In the genomic region with DNA sequence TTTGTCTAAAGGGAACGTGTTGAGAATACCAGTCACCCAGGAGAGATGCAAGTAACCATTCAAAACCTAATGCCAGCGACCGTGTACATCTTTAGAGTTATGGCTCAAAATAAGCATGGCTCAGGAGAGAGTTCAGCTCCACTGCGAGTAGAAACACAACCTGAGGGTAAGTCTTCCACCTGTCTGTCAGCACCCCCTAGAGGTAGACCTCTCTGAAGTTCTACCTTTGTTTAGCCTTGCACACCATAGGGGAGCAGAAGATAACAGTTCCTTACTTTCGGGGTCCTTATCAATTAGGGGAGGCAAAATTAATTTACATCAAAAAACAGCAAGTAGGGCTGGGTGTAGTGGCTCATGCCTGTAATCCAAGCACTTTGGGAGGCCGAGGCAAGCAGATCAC, we compare ENCODE assay signal across 11 cellular contexts.
DNase-seq lines count a peak whose midpoint lies in the region; ATAC-seq and TF ChIP-seq lines count a peak whose summit lies in the region.
"Had no signal": no experiment of that assay in that cellular context is flagged by ENCODE, and none has a peak within 500 bp of the region (broad histone marks: within the 10 kb centered on the region; RNA-seq: fewer than 3 reads in every experiment).

No MANE protein-coding gene starts in this region.

- H3K4me1 Mint-ChIP-seq in activated CD8-positive, alpha-beta memory T cell treated with anti-CD3 and anti-CD28 coated beads, Interleukin-2, amount 10 ng/mL, durations not matched to agents 7 days and 5 days: peaks cover 8% of the 10 kb centered on the region

- H3K36me3 Mint-ChIP-seq in activated CD8-positive, alpha-beta memory T cell treated with anti-CD3 and anti-CD28 coated beads, Interleukin-2, amount 10 ng/mL, durations not matched to agents 7 days and 5 days: no peaks in the 10 kb centered on the region

- no peaks in the 10 kb centered on the region for H3K9me3 Mint-ChIP-seq in activated CD8-positive, alpha-beta memory T cell treated with anti-CD3 and anti-CD28 coated beads, Interleukin-2, amount 10 ng/mL, durations not matched to agents 7 days and 5 days (ENCODE audit: low read depth)

- H3K27me3 Mint-ChIP-seq in activated CD8-positive, alpha-beta memory T cell treated with anti-CD3 and anti-CD28 coated beads, Interleukin-2, amount 10 ng/mL, durations not matched to agents 7 days and 5 days: peaks cover 3% of the 10 kb centered on the region

- peak; percentile 77 for ATAC-seq in activated CD8-positive, alpha-beta memory T cell treated with anti-CD3 and anti-CD28 coated beads, Interleukin-2, amount 10 ng/mL, durations not matched to agents 7 days and 5 days
- peak; percentile 59 for ATAC-seq in stimulated activated naive CD8-positive, alpha-beta T cell treated with anti-CD3 and anti-CD28 coated beads, Interleukin-15, Interleukin-2, amounts not matched to agents 100 U/mL and 50 U/mL, for 24 hours
- ATAC-seq in GM18511 (IDR thresholded peaks at IDR 0.05; ENCODE audit: unreplicated experiment): no peak

- no peak overlapping the region for H3K27ac ChIP-seq in prostate gland
- H3K27ac ChIP-seq: right atrium auricular region, tibial nerve had no signal

- no peaks in the 10 kb centered on the region for H3K9me3 ChIP-seq in prostate gland
- H3K9me3 ChIP-seq: right atrium auricular region, tibial nerve had no signal

- DNase-seq in activated CD8-positive, alpha-beta memory T cell treated with anti-CD3 and anti-CD28 coated beads, Interleukin-2, amount 10 ng/mL, durations not matched to agents 7 days and 5 days: peak; percentile 48
- no peak for DNase-seq in activated CD8-positive, alpha-beta memory T cell treated with anti-CD3 and anti-CD28 coated beads, Interleukin-2, amount 50 U/mL, for 4 hours
- DNase-seq in NAMALWA (ENCODE audit: low spot score): peak; percentile 42
- peak; percentile 5 for DNase-seq in dermis blood vessel endothelial cell
- DNase-seq in stimulated activated naive CD8-positive, alpha-beta T cell treated with anti-CD3 and anti-CD28 coated beads, Interleukin-15, Interleukin-2, amounts not matched to agents 100 U/mL and 50 U/mL, for 24 hours: no peak
- no peak for DNase-seq in DMS79 (lab: John Stamatoyannopoulos, UW)
- DNase-seq in prostate gland (ENCODE audit: low spot score): no peak
- DNase-seq: GDM1 had no signal

- no peaks in the 10 kb centered on the region for H3K4me1 ChIP-seq in prostate gland (replicated peaks)
- H3K4me1 ChIP-seq: right atrium auricular region, tibial nerve had no signal

- H3K27ac Mint-ChIP-seq in activated CD8-positive, alpha-beta memory T cell treated with anti-CD3 and anti-CD28 coated beads, Interleukin-2, amount 10 ng/mL, durations not matched to agents 7 days and 5 days: no peak overlapping the region

- intact Hi-C loops in prostate gland (cut with DNase I): no loop called here

- H3K4me3 ChIP-seq in prostate gland: no peak overlapping the region
- H3K4me3 ChIP-seq: right atrium auricular region, tibial nerve had no signal

- no peaks in the 10 kb centered on the region for H3K27me3 ChIP-seq in prostate gland (replicated peaks; ENCODE audit: insufficient read depth)
- H3K27me3 ChIP-seq: right atrium auricular region, tibial nerve had no signal

- H3K4me3 Mint-ChIP-seq in activated CD8-positive, alpha-beta memory T cell treated with anti-CD3 and anti-CD28 coated beads, Interleukin-2, amount 10 ng/mL, durations not matched to agents 7 days and 5 days: peak overlapping the region; percentile 5

- 78% methylated on average over 6 of the region's 6 CpGs for WGBS in prostate gland

- CTCF ChIA-PET in activated CD8-positive, alpha-beta memory T cell treated with anti-CD3 and anti-CD28 coated beads, Interleukin-2, amount 10 ng/mL, durations not matched to agents 7 days and 5 days (lab: Charles Lee): interaction anchor here (0.6 to 9.1 kb wide), 13 partner anchors 10 to 523 kb away, joined by 3 to 110 read pairs (median 4); no protein-coding TSS in a partner anchor

- no peaks in the 10 kb centered on the region for H3K36me3 ChIP-seq in prostate gland
- H3K36me3 ChIP-seq: right atrium auricular region had no signal

- TF ChIP-seq POLR2A in prostate gland (IDR thresholded peaks at IDR 0.05): no peak

- TF ChIP-seq CTCF in prostate gland (IDR thresholded peaks at IDR 0.05): no peak

Comparison
In these comparisons a context has a peak if more than half of its experiments do, and no peak if none do; other contexts are left out.
1. DNase-seq: peak in activated CD8-positive, alpha-beta memory T cell treated with anti-CD3 and anti-CD28 coated beads, Interleukin-2, amount 10 ng/mL, durations not matched to agents 7 days and 5 days (single experiment), NAMALWA (single experiment) and dermis blood vessel endothelial cell (single experiment); none in activated CD8-positive, alpha-beta memory T cell treated with anti-CD3 and anti-CD28 coated beads, Interleukin-2, amount 50 U/mL, for 4 hours (single experiment), stimulated activated naive CD8-positive, alpha-beta T cell treated with anti-CD3 and anti-CD28 coated beads, Interleukin-15, Interleukin-2, amounts not matched to agents 100 U/mL and 50 U/mL, for 24 hours (single experiment), DMS79 (single experiment) and prostate gland (single experiment).